Comparison of ENCODE assay signal across 21 cellular contexts in genomic region chr7:17771901-17772408, GRCh38.
"Had no signal": no experiment of that assay in that cellular context is flagged by ENCODE, and none has a peak within 500 bp of the region (broad histone marks: within the 10 kb centered on the region; RNA-seq: fewer than 3 reads in every experiment).

No MANE protein-coding gene starts in this region.

- H3K36me3 Mint-ChIP-seq: activated naive CD8-positive, alpha-beta T cell treated with anti-CD3 and anti-CD28 coated beads, Interleukin-2, amount 10 ng/mL, durations not matched to agents 7 days and 5 days had no signal

- ATAC-seq: activated CD4-positive, CD25-positive, alpha-beta regulatory T cell treated with anti-CD3 and anti-CD28 coated beads, Interleukin-2, amount 50 U/mL, for 24 hours; activated CD8-positive, alpha-beta T cell treated with anti-CD3 and anti-CD28 coated beads, Interleukin-2, amount 10 ng/mL, durations not matched to agents 7 days and 5 days had no signal

- H3K27me3 ChIP-seq: brain microvascular endothelial cell, tibial artery had no signal

- H3K9me3 Mint-ChIP-seq: activated CD4-positive, alpha-beta T cell treated with anti-CD3 and anti-CD28 coated beads, Interleukin-2, amount 10 ng/mL, durations not matched to agents 7 days and 5 days; activated naive CD8-positive, alpha-beta T cell treated with anti-CD3 and anti-CD28 coated beads, Interleukin-2, amount 10 ng/mL, durations not matched to agents 7 days and 5 days; activated T-cell treated with anti-CD3 and anti-CD28 coated beads, Interleukin-2, amount 50 U/mL, for 24 hours; activated T-helper 2 cell treated with anti-CD3 and anti-CD28 coated beads, Interferon-gamma antibody, Interleukin-2, Interleukin-4, amounts not matched to agents 10 μg/mL and 5 μg/mL and 100 μg/mL, durations not matched to agents 14 hours and 24 hours and 36 hours; dendritic cell treated with granulocyte-macrophage colony-stimulating factor and Interleukin-4, amounts not matched to agents 40 ng/mL and 50 ng/mL, for 4 days; nephron progenitor cell had no signal

- H3K27me3 Mint-ChIP-seq: activated CD4-positive, alpha-beta T cell treated with anti-CD3 and anti-CD28 coated beads, Interleukin-2, amount 10 ng/mL, durations not matched to agents 7 days and 5 days; activated naive CD8-positive, alpha-beta T cell treated with anti-CD3 and anti-CD28 coated beads, Interleukin-2, amount 10 ng/mL, durations not matched to agents 7 days and 5 days; activated T-cell treated with anti-CD3 and anti-CD28 coated beads, Interleukin-2, amount 50 U/mL, for 24 hours; dendritic cell treated with granulocyte-macrophage colony-stimulating factor and Interleukin-4, amounts not matched to agents 40 ng/mL and 50 ng/mL, for 4 days had no signal

- H3K36me3 ChIP-seq: brain microvascular endothelial cell, tibial artery had no signal

- H3K27ac ChIP-seq: brain microvascular endothelial cell, tibial artery had no signal

- H3K9me3 ChIP-seq: tibial artery had no signal

- H3K4me1 ChIP-seq: tibial artery had no signal

- DNase-seq: activated CD4-positive, alpha-beta T cell treated with anti-CD3 and anti-CD28 coated beads, Interleukin-2, amount 10 ng/mL, durations not matched to agents 7 days and 5 days; activated CD8-positive, alpha-beta T cell treated with anti-CD3 and anti-CD28 coated beads, Interleukin-2, amount 10 ng/mL, durations not matched to agents 7 days and 5 days; activated naive CD4-positive, alpha-beta T cell treated with Interleukin-2 at 50 U/mL for 16 hours; activated naive CD8-positive, alpha-beta T cell treated with anti-CD3 and anti-CD28 coated beads, Interleukin-2, amount 10 ng/mL, durations not matched to agents 7 days and 5 days; activated T-cell treated with anti-CD3 and anti-CD28 coated beads, Interleukin-2, amount 50 U/mL, for 24 hours; amygdala; brain microvascular endothelial cell; effector memory CD4-positive, alpha-beta T cell; left colon; nephron progenitor cell; occipital lobe; posterior cingulate gyrus; stimulated activated CD4-positive, alpha-beta T cell treated with anti-CD3 and anti-CD28 coated beads, Interleukin-12 subunit alpha, Interleukin-12 subunit beta, amount 100 ng/mL, for 4 hours; stimulated activated CD4-positive, alpha-beta T cell treated with anti-CD3 and anti-CD28 coated beads, Interleukin-1b, Interleukin-23, amount 100 ng/mL, for 48 hours; stimulated activated CD8-positive, alpha-beta memory T cell treated with anti-CD3 and anti-CD28 coated beads, Interleukin-4, amount 100 ng/mL, for 48 hours; stimulated activated naive CD4-positive, alpha-beta T cell treated with Interleukin-2 at 50 U/mL for 16 hours; T1000; tibial artery had no signal

- H3K27ac Mint-ChIP-seq: activated CD4-positive, alpha-beta T cell treated with anti-CD3 and anti-CD28 coated beads, Interleukin-2, amount 10 ng/mL, durations not matched to agents 7 days and 5 days; activated CD8-positive, alpha-beta T cell treated with anti-CD3 and anti-CD28 coated beads, Interleukin-2, amount 10 ng/mL, durations not matched to agents 7 days and 5 days; activated naive CD8-positive, alpha-beta T cell treated with anti-CD3 and anti-CD28 coated beads, Interleukin-2, amount 10 ng/mL, durations not matched to agents 7 days and 5 days; activated T-cell treated with anti-CD3 and anti-CD28 coated beads, Interleukin-2, amount 50 U/mL, for 24 hours; activated T-helper 2 cell treated with anti-CD3 and anti-CD28 coated beads, Interferon-gamma antibody, Interleukin-2, Interleukin-4, amounts not matched to agents 10 μg/mL and 5 μg/mL and 100 μg/mL, durations not matched to agents 14 hours and 24 hours and 36 hours; dendritic cell treated with granulocyte-macrophage colony-stimulating factor and Interleukin-4, amounts not matched to agents 40 ng/mL and 50 ng/mL, for 4 days; nephron progenitor cell had no signal

- H3K4me3 ChIP-seq: tibial artery had no signal

- H3K4me3 Mint-ChIP-seq: activated CD4-positive, alpha-beta T cell treated with anti-CD3 and anti-CD28 coated beads, Interleukin-2, amount 10 ng/mL, durations not matched to agents 7 days and 5 days; activated CD8-positive, alpha-beta T cell treated with anti-CD3 and anti-CD28 coated beads, Interleukin-2, amount 10 ng/mL, durations not matched to agents 7 days and 5 days; activated naive CD8-positive, alpha-beta T cell treated with anti-CD3 and anti-CD28 coated beads, Interleukin-2, amount 10 ng/mL, durations not matched to agents 7 days and 5 days; activated T-cell treated with anti-CD3 and anti-CD28 coated beads, Interleukin-2, amount 50 U/mL, for 24 hours; dendritic cell treated with granulocyte-macrophage colony-stimulating factor and Interleukin-4, amounts not matched to agents 40 ng/mL and 50 ng/mL, for 4 days; nephron progenitor cell had no signal
